In the genomic region with DNA sequence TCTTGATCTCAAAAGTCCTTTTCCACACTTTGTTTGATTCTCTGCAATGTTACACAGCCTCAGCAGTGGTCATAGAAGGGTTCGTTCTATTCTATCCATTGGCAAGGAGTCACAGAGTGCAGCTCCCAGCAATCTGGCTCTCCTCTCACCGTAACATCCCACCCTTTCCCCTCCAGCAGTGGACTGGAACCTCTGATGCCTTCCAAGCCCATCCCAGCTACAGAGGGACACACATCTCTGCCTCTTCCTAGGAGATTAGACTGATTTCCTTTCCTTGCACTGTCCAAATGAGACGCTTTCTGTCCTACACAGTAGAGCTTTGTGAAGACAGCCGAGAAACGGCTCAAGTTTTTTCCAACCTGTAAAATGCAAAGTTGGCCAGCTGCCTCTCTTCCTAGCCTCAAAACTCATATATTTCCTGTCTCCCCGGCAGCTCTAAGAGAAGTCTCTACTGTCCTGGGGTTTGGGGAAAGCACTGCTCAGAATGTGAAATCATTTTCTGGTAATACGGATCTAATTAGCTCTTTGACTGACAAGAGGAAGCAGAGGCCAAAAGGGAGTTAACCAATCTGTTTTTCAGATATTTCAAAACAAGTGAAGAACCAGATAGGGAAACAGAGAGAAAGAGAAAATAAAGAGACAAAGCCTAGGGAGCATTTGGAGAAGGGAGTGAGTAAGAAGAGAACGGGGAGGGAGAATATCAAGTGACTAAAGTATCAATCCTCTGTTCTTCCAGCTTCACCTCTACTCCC, we compare ENCODE assay signal across 11 cellular contexts. TPM values are rescaled to one million over a fixed set of nuclear protein-coding genes. Genes with fewer than 3 reads are reported as not detected.
A peak's percentile ranks its signal among the peaks of the same experiment; 100 is the strongest.
DNase-seq lines count a peak whose midpoint lies in the region; ATAC-seq, FAIRE-seq and TF ChIP-seq lines count a peak whose summit lies in the region.
"Had no signal": no experiment of that assay in that cellular context is flagged by ENCODE, and none has a peak within 500 bp of the region (broad histone marks: within the 10 kb centered on the region; RNA-seq: fewer than 3 reads in every experiment).

No MANE protein-coding gene starts in this region.

- H3K4me3 Mint-ChIP-seq in activated CD4-positive, alpha-beta T cell treated with anti-CD3 and anti-CD28 coated beads, Interleukin-2, amount 10 ng/mL, durations not matched to agents 24 days and 14 days: peak overlapping the region; percentile 77

- FAIRE-seq in keratinocyte (lab: Jason Lieb, UNC): no peak

- TF ChIP-seq POLR2A in testis (IDR thresholded peaks at IDR 0.05): no peak

- peaks cover 17% of the 10 kb centered on the region for H3K27me3 ChIP-seq in keratinocyte (ENCODE audit: control insufficient read depth, extremely low read depth, insufficient read depth, low read length)
- no peaks in the 10 kb centered on the region for H3K27me3 ChIP-seq in testis

- H3K4me1 Mint-ChIP-seq in activated CD4-positive, alpha-beta T cell treated with anti-CD3 and anti-CD28 coated beads, Interleukin-2, amount 10 ng/mL, durations not matched to agents 24 days and 14 days: peaks cover 46% of the 10 kb centered on the region

- dilution Hi-C loops in keratinocyte (cut with MboI; ENCODE audit: extremely low pct_ligation_motif_present, low sequenced_read_pairs): no loop called here

- no peaks in the 10 kb centered on the region for H3K4me1 ChIP-seq in keratinocyte (ENCODE audit: control insufficient read depth, extremely low read depth, insufficient read depth, low read length)
- peaks cover 11% of the 10 kb centered on the region for H3K4me1 ChIP-seq in testis

- H3K4me2 ChIP-seq in keratinocyte (ENCODE audit: control insufficient read depth, extremely low read depth, insufficient read depth, low read depth, low read length): peak overlapping the region; percentile 51

- no peak for TF ChIP-seq CTCF in keratinocyte (optimal IDR thresholded peaks at IDR 0.05 in 1 of 3, IDR thresholded peaks at IDR 0.05 in 1 of 3, conservative IDR thresholded peaks at IDR 0.05 in 1 of 3; ENCODE audit: extremely low read depth in 1 of 3, insufficient read depth in 2 of 3, low read length in 3 of 3)
- TF ChIP-seq CTCF in testis (IDR thresholded peaks at IDR 0.05): no peak

- ATAC-seq in activated naive CD4-positive, alpha-beta T cell treated with anti-CD3 and anti-CD28 coated beads, Interleukin-2, amount 50 U/mL, for 72 hours: peak in 1 of 2 donors; percentile 25
- ATAC-seq in GM18517 (IDR thresholded peaks at IDR 0.05; ENCODE audit: unreplicated experiment) (no peak), GM18498 (IDR thresholded peaks at IDR 0.05; ENCODE audit: unreplicated experiment) (no peak)

- H2AFZ ChIP-seq in keratinocyte (ENCODE audit: control insufficient read depth, low read length): peak overlapping the region; percentile 38

- WGBS in testis, 2 donors: 17 to 38% methylated on average over 8 of the region's 8 CpGs

- H3K9ac ChIP-seq in keratinocyte (ENCODE audit: control insufficient read depth, extremely low read depth, insufficient read depth, low read length): no peak overlapping the region

- H4K20me1 ChIP-seq in keratinocyte (ENCODE audit: control insufficient read depth, extremely low read depth, insufficient read depth, low read length): no peaks in the 10 kb centered on the region

- no peaks in the 10 kb centered on the region for H3K9me3 Mint-ChIP-seq in activated CD4-positive, alpha-beta T cell treated with anti-CD3 and anti-CD28 coated beads, Interleukin-2, amount 10 ng/mL, durations not matched to agents 24 days and 14 days
- no peaks in the 10 kb centered on the region for H3K9me3 Mint-ChIP-seq in activated naive CD4-positive, alpha-beta T cell treated with anti-CD3 and anti-CD28 coated beads, Interleukin-2, amount 50 U/mL, for 72 hours

- no peak overlapping the region for H3K27ac ChIP-seq in keratinocyte (ENCODE audit: control insufficient read depth, insufficient read depth, low read length)
- H3K27ac ChIP-seq in testis: peak overlapping the region; percentile 46 to 71

- no peaks in the 10 kb centered on the region for H3K27me3 Mint-ChIP-seq in activated CD4-positive, alpha-beta T cell treated with anti-CD3 and anti-CD28 coated beads, Interleukin-2, amount 10 ng/mL, durations not matched to agents 24 days and 14 days

- intact Hi-C loops in activated CD4-positive, alpha-beta T cell treated with anti-CD3 and anti-CD28 coated beads, Interleukin-2, amount 10 ng/mL, durations not matched to agents 24 days and 14 days (cut with micrococcal nuclease): loop anchor here (10.0 kb wide), 1 partner anchor 48 kb away; no protein-coding TSS in a partner anchor
- intact Hi-C loops in testis (cut with DNase I; ENCODE audit: low total_unique reads): no loop called here

- H3K79me2 ChIP-seq in keratinocyte (ENCODE audit: control insufficient read depth, insufficient read depth, low read length): no peaks in the 10 kb centered on the region

- peak overlapping the region in 2 of 3 experiments; percentile 10 to 11 for H3K4me3 ChIP-seq in keratinocyte (ENCODE audit: control insufficient read depth in 2 of 3, extremely low read depth in 1 of 3, insufficient read depth in 2 of 3, low read depth in 1 of 3, low read length in 3 of 3)
- H3K4me3 ChIP-seq in testis: no peak overlapping the region

- H3K36me3 Mint-ChIP-seq in activated CD4-positive, alpha-beta T cell treated with anti-CD3 and anti-CD28 coated beads, Interleukin-2, amount 10 ng/mL, durations not matched to agents 24 days and 14 days (ENCODE audit: low read depth): no peaks in the 10 kb centered on the region
- H3K36me3 Mint-ChIP-seq in activated naive CD4-positive, alpha-beta T cell treated with anti-CD3 and anti-CD28 coated beads, Interleukin-2, amount 50 U/mL, for 72 hours: no peaks in the 10 kb centered on the region

- H3K9me3 ChIP-seq in keratinocyte (ENCODE audit: control insufficient read depth, low read depth, low read length): no peaks in the 10 kb centered on the region
- H3K9me3 ChIP-seq in testis: no peaks in the 10 kb centered on the region

- peak overlapping the region; percentile 92 for H3K27ac Mint-ChIP-seq in activated CD4-positive, alpha-beta T cell treated with anti-CD3 and anti-CD28 coated beads, Interleukin-2, amount 10 ng/mL, durations not matched to agents 24 days and 14 days
- H3K27ac Mint-ChIP-seq in activated naive CD4-positive, alpha-beta T cell treated with anti-CD3 and anti-CD28 coated beads, Interleukin-2, amount 50 U/mL, for 72 hours: peak overlapping the region; percentile 13 to 45

- H3K36me3 ChIP-seq in keratinocyte (ENCODE audit: control insufficient read depth in 2 of 2, extremely low read depth in 1 of 2, insufficient read depth in 2 of 2, low read length in 2 of 2) (no peaks in the 10 kb centered on the region), testis (ENCODE audit: low read depth, missing control alignments) (no peaks in the 10 kb centered on the region)

- DNase-seq in activated CD4-positive, alpha-beta T cell treated with anti-CD3 and anti-CD28 coated beads, Interleukin-2, amount 10 ng/mL, durations not matched to agents 24 days and 14 days: no peak
- no peak for DNase-seq in activated CD4-positive, alpha-beta T cell treated with anti-CD3 and anti-CD28 coated beads for 48 hours
- DNase-seq in activated naive CD4-positive, alpha-beta T cell treated with anti-CD3 and anti-CD28 coated beads, Interleukin-2, amount 50 U/mL, for 72 hours (ENCODE audit: low spot score in 2 of 2): no peak
- no peak for DNase-seq in keratinocyte (ENCODE audit: low read depth, low spot score)
- DNase-seq in testis: no peak
- DNase-seq in stimulated activated CD4-positive, alpha-beta T cell treated with anti-CD3 and anti-CD28 coated beads, Interleukin-2, amount 100 ng/mL, for 24 hours: no peak
- DNase-seq: activated gamma-delta T cell treated with Interleukin-2 at 50 U/mL for 16 hours, NCI-H446, trophoblast cell had no signal

- no peaks in the 10 kb centered on the region for H3K9me1 ChIP-seq in keratinocyte (ENCODE audit: control insufficient read depth, extremely low read depth, insufficient read depth, low read length)

RNA-seq across cellular contexts. Expression of gene NINJ2, which starts 0.5 kb away (rescaled TPM):
- 4.8 and 5.5 TPM in 2 replicates for total RNA-seq in activated CD4-positive, alpha-beta T cell treated with anti-CD3 and anti-CD28 coated beads, Interleukin-2, amount 10 ng/mL, durations not matched to agents 24 days and 14 days
- total RNA-seq in activated naive CD4-positive, alpha-beta T cell treated with anti-CD3 and anti-CD28 coated beads, Interleukin-2, amount 50 U/mL, for 72 hours: 1 to 10 TPM; 1.4 to 6.1 TPM
- polyA plus RNA-seq in keratinocyte: 0.53 to 0.94 TPM (median 0.58 TPM) in 3 replicates
- polyA plus RNA-seq in keratinocyte (2011; ENCODE audit: low read depth): 0.42 TPM
- 0.90 and 1.4 TPM in 2 replicates for polyA plus RNA-seq in keratinocyte (2011; cell fraction: cytosol; rRNA removed)
- polyA plus RNA-seq in keratinocyte (2011; cell fraction: nucleus; rRNA removed): 0.28 and 0.69 TPM in 2 replicates
- 0.84 and 2.0 TPM in 2 replicates for polyA plus RNA-seq in keratinocyte (2012; ENCODE audit: low replicate concordance)
- 0.61 to 2.1 TPM in 2 of 3 replicates, not detected in the other for polyA minus RNA-seq in keratinocyte
- not detected for polyA minus RNA-seq in keratinocyte (2011; cell fraction: cytosol; rRNA and poly(A)+ RNA removed)
- polyA minus RNA-seq in keratinocyte (2011; cell fraction: nucleus; rRNA and poly(A)+ RNA removed): not detected in 2 replicates
- total RNA-seq in testis: 10 to 100 TPM in 1 of 2 donors, 1 to 10 TPM in 1; 9.2 to 17.3 TPM
- polyA plus RNA-seq in testis (ENCODE audit: insufficient read depth, low read depth, low replicate concordance): 11.2 TPM

Comparison
In these comparisons a context has a peak if more than half of its experiments do, and no peak if none do; other contexts are left out.
1. H3K4me3 ChIP-seq: peak in keratinocyte (2 of 3); none in testis (0 of 2).